14 cellular contexts compared by ENCODE assay signal in the genomic region with DNA sequence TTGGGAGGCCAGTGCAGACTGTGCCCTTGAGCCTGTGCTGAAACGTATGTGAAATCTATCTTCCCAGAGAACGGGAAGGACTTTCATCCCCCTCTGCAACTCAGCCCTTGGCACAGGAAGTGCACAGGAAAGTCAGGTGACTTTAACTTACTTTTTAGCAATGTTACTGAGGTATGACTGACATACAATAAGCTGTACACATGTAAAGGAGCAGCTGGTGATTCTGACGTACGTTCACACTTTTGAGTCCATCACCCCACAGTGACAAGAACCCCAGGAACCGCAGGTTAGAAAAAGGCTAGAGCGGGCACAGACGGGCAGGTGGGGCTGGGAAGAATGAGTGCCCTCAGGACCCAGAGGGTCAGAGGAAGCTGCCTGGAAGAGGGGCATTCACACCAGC. TPM values are rescaled to one million over a fixed set of nuclear protein-coding genes. Genes with fewer than 3 reads are reported as not detected.
DNase-seq lines count a peak whose midpoint lies in the region; ATAC-seq lines count a peak whose summit lies in the region.
"Had no signal": no experiment of that assay in that cellular context is flagged by ENCODE, and none has a peak within 500 bp of the region (broad histone marks: within the 10 kb centered on the region; RNA-seq: fewer than 3 reads in every experiment).

No MANE protein-coding gene starts in this region.

- H3K36me3 ChIP-seq in CD4-positive, CD25-positive, alpha-beta regulatory T cell (ENCODE audit: control insufficient read depth, insufficient read depth, low read length): peaks cover 45% of the 10 kb centered on the region
- peaks cover 83% of the 10 kb centered on the region for H3K36me3 ChIP-seq in thymus (ENCODE audit: control insufficient read depth, insufficient read depth)

- no peak for ATAC-seq in activated T-cell treated with anti-CD3 and anti-CD28 coated beads, Interleukin-2, amount 50 U/mL, for 72 hours (replicated peaks in 1 of 2)
- no peak for ATAC-seq in CD4-positive, CD25-positive, alpha-beta regulatory T cell (ENCODE audit: low read depth in 2 of 2)

- peaks cover 36% of the 10 kb centered on the region for H3K4me1 Mint-ChIP-seq in activated T-cell treated with anti-CD3 and anti-CD28 coated beads, Interleukin-2, amount 50 U/mL, for 24 hours (ENCODE audit: low read depth)
- peaks cover 40% of the 10 kb centered on the region for H3K4me1 Mint-ChIP-seq in activated T-cell treated with anti-CD3 and anti-CD28 coated beads, Interleukin-2, amount 50 U/mL, for 72 hours (ENCODE audit: low read depth)
- H3K4me1 Mint-ChIP-seq in CD4-positive, CD25-positive, alpha-beta regulatory T cell: peaks cover 5 to 49% (median 21%) of the 10 kb centered on the region in 4 donors
- peaks cover 4 to 17% of the 10 kb centered on the region in 2 donors for H3K4me1 Mint-ChIP-seq in immature natural killer cell

- no peak for DNase-seq in activated T-cell treated with anti-CD3 and anti-CD28 coated beads, Interleukin-2, amount 50 U/mL, for 24 hours
- DNase-seq in activated T-cell treated with anti-CD3 and anti-CD28 coated beads, Interleukin-2, amount 50 U/mL, for 72 hours: no peak
- DNase-seq in CD4-positive, CD25-positive, alpha-beta regulatory T cell: no peak
- DNase-seq in immature natural killer cell: peak in 1 of 3 donors; percentile 18
- no peak for DNase-seq in NK-92 treated with Interleukin-12 subunit alpha and Interleukin-12 subunit beta, amount 100 ng/mL, for 24 hours (lab: John Stamatoyannopoulos, UW)
- no peak for DNase-seq in NCI-H1694 (lab: John Stamatoyannopoulos, UW)
- DNase-seq: ACHN, DMS53, GF-D8, HCEC 1CT, HFFc6 had no signal

- H3K4me3 Mint-ChIP-seq in activated T-cell treated with anti-CD3 and anti-CD28 coated beads, Interleukin-2, amount 50 U/mL, for 24 hours: no peak overlapping the region
- H3K4me3 Mint-ChIP-seq in activated T-cell treated with anti-CD3 and anti-CD28 coated beads, Interleukin-2, amount 50 U/mL, for 72 hours: no peak overlapping the region
- no peak overlapping the region for H3K4me3 Mint-ChIP-seq in CD4-positive, CD25-positive, alpha-beta regulatory T cell
- H3K4me3 Mint-ChIP-seq in immature natural killer cell: no peak overlapping the region
- H3K4me3 Mint-ChIP-seq: HFFc6 had no signal

- 76% methylated on average over 7 of the region's 7 CpGs for WGBS in thymus

- no peak overlapping the region for H3K27ac ChIP-seq in CD4-positive, CD25-positive, alpha-beta regulatory T cell (ENCODE audit: insufficient read depth, low read length, poor library complexity, severe bottlenecking)
- peak overlapping the region; percentile 79 for H3K27ac ChIP-seq in thymus (ENCODE audit: low read depth)
- H3K27ac ChIP-seq: C4-2B, HL-60 had no signal

- no peaks in the 10 kb centered on the region for H3K9me3 Mint-ChIP-seq in activated T-cell treated with anti-CD3 and anti-CD28 coated beads, Interleukin-2, amount 50 U/mL, for 24 hours
- H3K9me3 Mint-ChIP-seq in activated T-cell treated with anti-CD3 and anti-CD28 coated beads, Interleukin-2, amount 50 U/mL, for 72 hours: no peaks in the 10 kb centered on the region
- no peaks in the 10 kb centered on the region for H3K9me3 Mint-ChIP-seq in CD4-positive, CD25-positive, alpha-beta regulatory T cell
- no peaks in the 10 kb centered on the region for H3K9me3 Mint-ChIP-seq in immature natural killer cell
- H3K9me3 Mint-ChIP-seq: HFFc6 had no signal

- peaks cover 12% of the 10 kb centered on the region for H3K4me1 ChIP-seq in CD4-positive, CD25-positive, alpha-beta regulatory T cell (ENCODE audit: control insufficient read depth, insufficient read depth, low read length, poor library complexity, severe bottlenecking)
- peaks cover 11% of the 10 kb centered on the region for H3K4me1 ChIP-seq in thymus (ENCODE audit: control insufficient read depth, insufficient read depth, low read length)

- H3K27me3 ChIP-seq in CD4-positive, CD25-positive, alpha-beta regulatory T cell (ENCODE audit: control insufficient read depth, insufficient read depth, low read length): no peaks in the 10 kb centered on the region
- H3K27me3 ChIP-seq in thymus (ENCODE audit: control insufficient read depth, insufficient read depth): no peaks in the 10 kb centered on the region

- H3K27ac Mint-ChIP-seq in activated T-cell treated with anti-CD3 and anti-CD28 coated beads, Interleukin-2, amount 50 U/mL, for 24 hours: peak overlapping the region; percentile 37
- no peak overlapping the region for H3K27ac Mint-ChIP-seq in activated T-cell treated with anti-CD3 and anti-CD28 coated beads, Interleukin-2, amount 50 U/mL, for 72 hours
- peak overlapping the region in 2 of 3 donors; percentile 69 for H3K27ac Mint-ChIP-seq in CD4-positive, CD25-positive, alpha-beta regulatory T cell
- peak overlapping the region in 5 of 6 donors; percentile 0 to 36 (median 28) for H3K27ac Mint-ChIP-seq in immature natural killer cell
- H3K27ac Mint-ChIP-seq: HFFc6 had no signal

- no peaks in the 10 kb centered on the region for H3K9me3 ChIP-seq in CD4-positive, CD25-positive, alpha-beta regulatory T cell (ENCODE audit: control insufficient read depth in 2 of 2, low read length in 2 of 2)
- H3K9me3 ChIP-seq in thymus (ENCODE audit: control insufficient read depth): no peaks in the 10 kb centered on the region

- H3K27me3 Mint-ChIP-seq in activated T-cell treated with anti-CD3 and anti-CD28 coated beads, Interleukin-2, amount 50 U/mL, for 24 hours: no peaks in the 10 kb centered on the region
- no peaks in the 10 kb centered on the region for H3K27me3 Mint-ChIP-seq in activated T-cell treated with anti-CD3 and anti-CD28 coated beads, Interleukin-2, amount 50 U/mL, for 72 hours (ENCODE audit: low read depth)
- no peaks in the 10 kb centered on the region for H3K27me3 Mint-ChIP-seq in CD4-positive, CD25-positive, alpha-beta regulatory T cell
- H3K27me3 Mint-ChIP-seq in immature natural killer cell (ENCODE audit: low read depth in 3 of 3): no peaks in the 10 kb centered on the region

- H3K36me3 Mint-ChIP-seq in activated T-cell treated with anti-CD3 and anti-CD28 coated beads, Interleukin-2, amount 50 U/mL, for 24 hours (ENCODE audit: low read depth): peaks cover 11% of the 10 kb centered on the region
- peaks cover 0 to 2% of the 10 kb centered on the region in 2 donors for H3K36me3 Mint-ChIP-seq in activated T-cell treated with anti-CD3 and anti-CD28 coated beads, Interleukin-2, amount 50 U/mL, for 72 hours (ENCODE audit: insufficient read depth in 2 of 2)
- H3K36me3 Mint-ChIP-seq in CD4-positive, CD25-positive, alpha-beta regulatory T cell: peaks cover 21% of the 10 kb centered on the region
- peaks cover 0 to 9% (median 4%) of the 10 kb centered on the region in 3 donors for H3K36me3 Mint-ChIP-seq in immature natural killer cell

- H3K4me3 ChIP-seq in CD4-positive, CD25-positive, alpha-beta regulatory T cell (ENCODE audit: low read depth, low read length): no peak overlapping the region
- H3K4me3 ChIP-seq in thymus (ENCODE audit: low read length): no peak overlapping the region

RNA-seq across cellular contexts. Expression of gene ARL6IP4, which starts 48.0 kb away (rescaled TPM):
- 100 to 1,000 TPM; 183 to 187 TPM for total RNA-seq in activated T-cell treated with anti-CD3 and anti-CD28 coated beads, Interleukin-2, amount 50 U/mL, for 72 hours
- 131 TPM for total RNA-seq in CD4-positive, CD25-positive, alpha-beta regulatory T cell
- polyA plus RNA-seq in CD4-positive, CD25-positive, alpha-beta regulatory T cell: 100 to 1,000 TPM; 208 to 237 (median 223) TPM
- polyA plus RNA-seq in immature natural killer cell: 100 to 1,000 TPM; 131 to 327 (median 245) TPM
- polyA plus RNA-seq in thymus: 302 TPM

RNA-seq across cellular contexts. Expression of gene OGFOD2, which starts 53.4 kb away (rescaled TPM):
- 10 to 100 TPM; 26.6 to 32.5 TPM for total RNA-seq in activated T-cell treated with anti-CD3 and anti-CD28 coated beads, Interleukin-2, amount 50 U/mL, for 72 hours
- 20.6 TPM for total RNA-seq in CD4-positive, CD25-positive, alpha-beta regulatory T cell
- 10 to 100 TPM; 12.5 to 17.4 (median 14.2) TPM for polyA plus RNA-seq in CD4-positive, CD25-positive, alpha-beta regulatory T cell
- 10 to 100 TPM; 14.4 to 16.6 (median 16.3) TPM for polyA plus RNA-seq in immature natural killer cell
- polyA plus RNA-seq in thymus: 20.6 TPM
